Comparison of ENCODE assay signal across 9 cellular contexts in genomic region chr3:108603689-108604088, GRCh38. TPM values are rescaled to one million over a fixed set of nuclear protein-coding genes. Genes with fewer than 3 reads are reported as not detected.
DNase-seq lines count a peak whose midpoint lies in the region; ATAC-seq, FAIRE-seq and TF ChIP-seq lines count a peak whose summit lies in the region.
"Had no signal": no experiment of that assay in that cellular context is flagged by ENCODE, and none has a peak within 500 bp of the region (broad histone marks: within the 10 kb centered on the region; RNA-seq: fewer than 3 reads in every experiment).

No MANE protein-coding gene starts in this region.

- no peak for TF ChIP-seq POLR2A in GM12891 (IDR thresholded peaks at IDR 0.05; ENCODE audit: low read depth, low read length)

- DNase-seq in GM12891 (ENCODE audit: insufficient read length, low spot score) (no peak), NCI-H69 (lab: John Stamatoyannopoulos, UW) (peak; percentile 2), cardiac fibroblast (ENCODE audit: low read depth in 2 of 2) (peak; percentile 23 to 28), omental fat pad (ENCODE audit: low spot score) (no peak), COLO829 (ENCODE audit: low spot score) (no peak)
- DNase-seq: NCI-H446 treated with DMSO at 0.1 percent for 48 hours, pancreas had no signal

- H3K4me3 ChIP-seq in cardiac fibroblast (replicated peaks in 1 of 2; ENCODE audit: low read depth in 2 of 2, low read length in 2 of 2) = no peak overlapping the region

- ATAC-seq in omental fat pad (ENCODE audit: low FRiP score) = peak; percentile 32
- no peak for ATAC-seq in GM21526 (IDR thresholded peaks at IDR 0.05; ENCODE audit: low FRiP score, unreplicated experiment)
- no peak for ATAC-seq in GM19351 (IDR thresholded peaks at IDR 0.05; ENCODE audit: unreplicated experiment)

- peak; percentile 47 for FAIRE-seq in GM12891 (lab: Jason Lieb, UNC)
- FAIRE-seq: pancreas had no signal

- no peak for TF ChIP-seq CTCF in cardiac fibroblast (IDR thresholded peaks at IDR 0.05; ENCODE audit: low read depth, low read length)
- TF ChIP-seq CTCF in omental fat pad (IDR thresholded peaks at IDR 0.05) = no peak

TF ChIP-seq in GM12891, 5 proteins besides CTCF, POLR2A, EP300 and RAD21:
- TF ChIP-seq PAX5 (IDR thresholded peaks at IDR 0.05; ENCODE audit: insufficient read depth, low read length, severe bottlenecking) (no peak), POU2F2 (IDR thresholded peaks at IDR 0.05; ENCODE audit: low read depth, low read length) (no peak), TAF1 (IDR thresholded peaks at IDR 0.05; ENCODE audit: low read depth, low read length) (no peak), POLR2AphosphoS5 (IDR thresholded peaks at IDR 0.05; ENCODE audit: low read depth, low read length) (no peak), SPI1 (IDR thresholded peaks at IDR 0.05; ENCODE audit: low read depth, low read length) (no peak)

RNA-seq across cellular contexts. Expression of gene DZIP3, which starts 14.2 kb away (rescaled TPM):
- polyA plus RNA-seq in GM12891 (2012; ENCODE audit: low read depth, missing spikeins) = 9.9 TPM
- 1 to 10 TPM; 3.6 to 7.9 (median 5.7) TPM for total RNA-seq in omental fat pad

RNA-seq across cellular contexts. Expression of gene CIP2A, which starts 14.5 kb away (rescaled TPM):
- 8.3 TPM for polyA plus RNA-seq in GM12891 (2012; ENCODE audit: low read depth, missing spikeins)
- total RNA-seq in omental fat pad = 1 to 10 TPM; 1.1 to 6.4 (median 5.7) TPM

Comparison
In these comparisons a context has a peak if more than half of its experiments do, and no peak if none do; other contexts are left out.
1. DNase-seq: peak in NCI-H69 (single experiment) and cardiac fibroblast (2 of 2); none in GM12891 (single experiment), omental fat pad (single experiment) and COLO829 (single experiment).